ENCODE assay signal across 1 cellular context in the genomic region with DNA sequence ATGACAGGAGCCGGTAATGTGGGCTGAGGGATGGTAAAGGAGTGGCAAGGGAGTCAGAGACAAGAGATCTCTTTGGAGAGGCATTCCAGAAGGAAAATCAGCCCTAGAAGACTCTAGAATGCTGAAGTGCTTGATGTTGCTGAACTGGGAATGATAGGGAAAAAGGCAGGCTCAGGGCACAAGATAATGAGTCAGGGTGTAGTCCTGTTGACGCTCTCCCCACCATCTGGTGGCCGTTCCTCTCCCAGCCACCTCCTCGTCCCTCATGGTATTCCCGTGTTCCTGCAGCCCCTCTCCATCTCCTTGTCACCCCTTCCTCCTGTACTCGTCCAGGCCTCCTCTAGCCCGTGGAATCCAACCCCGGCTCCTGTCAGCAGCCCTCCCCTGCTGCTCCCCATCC.
TF ChIP-seq lines count a peak whose summit lies in the region.

No MANE protein-coding gene starts in this region.

TF ChIP-seq in endothelial cell of umbilical vein, 7 proteins besides CTCF, POLR2A, EP300 and RAD21:
- TF ChIP-seq JUN (IDR thresholded peaks at IDR 0.05; ENCODE audit: borderline replicate concordance, insufficient read depth, insufficient read length, low read depth) (no peak), GATA2 (IDR thresholded peaks at IDR 0.05; ENCODE audit: insufficient read depth, insufficient read length, low read depth, low read length) (no peak), FOS (IDR thresholded peaks at IDR 0.05; ENCODE audit: borderline replicate concordance, insufficient read depth, low read length) (no peak), MAX (IDR thresholded peaks at IDR 0.05; ENCODE audit: insufficient read depth, insufficient read length) (no peak), MYC (IDR thresholded peaks at IDR 0.05; ENCODE audit: low read depth, low read length) (no peak), EZH2 (IDR thresholded peaks at IDR 0.05; ENCODE audit: borderline replicate concordance, low read depth, low read length, severe bottlenecking) (no peak)
TF ChIP-seq in endothelial cell of umbilical vein: peak in this region for 0.
